8 cellular contexts compared by ENCODE assay signal in genomic region chr9:130825051-130825651, GRCh38. TPM values are rescaled to one million over a fixed set of nuclear protein-coding genes. Genes with fewer than 3 reads are reported as not detected.
DNase-seq lines count a peak whose midpoint lies in the region; ATAC-seq and TF ChIP-seq lines count a peak whose summit lies in the region.

No MANE protein-coding gene starts in this region.

- H3K4me1 ChIP-seq in HEK293 (ENCODE audit: control insufficient read depth, insufficient read depth, low read length) (no peaks in the 10 kb centered on the region), heart right ventricle (peaks cover 14 to 43% (median 31%) of the 10 kb centered on the region in 9 donors)

- POLR2A ChIA-PET in HEK293 (lab: Yijun Ruan, JAX), result interaction anchor here (0.7 to 2.2 kb wide), 3 partner anchors 9 to 110 kb away, joined by 3 to 17 read pairs (median 5); partner anchors contain the start of gene ABL1

- H3K27ac ChIP-seq in HEK293 (ENCODE audit: extremely low read depth, low read depth, low read length), result peak overlapping the region; percentile 42
- H3K27ac ChIP-seq in SK-N-MC, result peak overlapping the region; percentile 91
- H3K27ac ChIP-seq in heart right ventricle, result peak overlapping the region; percentile 1 to 84 (median 72)

- H3K4me3 ChIP-seq in HEK293 (ENCODE audit: low read depth, low read length), result no peak overlapping the region
- H3K4me3 ChIP-seq in SK-N-MC, result peak overlapping the region; percentile 62
- peak overlapping the region in 4 of 10 donors; percentile 4 to 19 (median 10) for H3K4me3 ChIP-seq in heart right ventricle
- no peak overlapping the region for H3K4me3 ChIP-seq in skeletal muscle cell (ENCODE audit: low read depth, low read length)

- no peaks in the 10 kb centered on the region for H3K9me3 ChIP-seq in HEK293 (ENCODE audit: control insufficient read depth, insufficient read depth, low read depth, low read length)
- H3K9me3 ChIP-seq in SK-N-MC (ENCODE audit: low read depth, low read length), result peaks cover 9% of the 10 kb centered on the region; the same call in 1 of the 2 replicates
- H3K9me3 ChIP-seq in heart right ventricle, result peaks cover 0 to 7% (median 0%) of the 10 kb centered on the region in 11 donors

- no peaks in the 10 kb centered on the region for H3K27me3 ChIP-seq in heart right ventricle

- no peaks in the 10 kb centered on the region for H3K36me3 ChIP-seq in HEK293 (ENCODE audit: control insufficient read depth in 2 of 2, insufficient read depth in 1 of 2, low read length in 2 of 2)
- 0 out of 2 replicates have a peak, but pooled peaks cover 3% of the 10 kb centered on the region for H3K36me3 ChIP-seq in SK-N-MC (ENCODE audit: insufficient read depth, low read length)
- no peaks in the 10 kb centered on the region for H3K36me3 ChIP-seq in heart right ventricle

- CTCF ChIA-PET in HEK293 (lab: Yijun Ruan, JAX), result interaction anchor here (0.6 to 2.4 kb wide), 10 partner anchors 19 to 354 kb away, joined by 3 to 18 read pairs (median 4); no protein-coding TSS in a partner anchor

- intact Hi-C loops in heart right ventricle (cut with DNase I), result loop anchor here in 1 of 10 donors (5.0 kb wide), 1 partner anchor 38 kb away; no protein-coding TSS in a partner anchor

- no peak for DNase-seq in SK-N-MC (ENCODE audit: low read depth, low spot score)
- peak in 1 of 2 donors; percentile 53 for DNase-seq in heart right ventricle
- DNase-seq in skeletal muscle cell (ENCODE audit: low read depth), result peak; percentile 73
- no peak for DNase-seq in cerebellar nuclear complex (lab: John Stamatoyannopoulos, UW)

- ATAC-seq in heart right ventricle (peak; percentile 65 to 92 (median 90)), HG02759 (IDR thresholded peaks at IDR 0.05; ENCODE audit: unreplicated experiment) (no peak), GM18909 (IDR thresholded peaks at IDR 0.05; ENCODE audit: poor library complexity, unreplicated experiment) (no peak), HG03520 (IDR thresholded peaks at IDR 0.05; ENCODE audit: unreplicated experiment) (no peak)

- peak overlapping the region; percentile 56 for H3K9ac ChIP-seq in SK-N-MC (ENCODE audit: insufficient read length)

- TF ChIP-seq CTCF in HEK293 (tag by site-specific recombination; IDR thresholded peaks at IDR 0.05), result no peak
- no peak for TF ChIP-seq CTCF in heart right ventricle (IDR thresholded peaks at IDR 0.05)

- 7 to 11% methylated on average over 1 of the region's 1 CpG for WGBS in heart right ventricle, 2 donors

TF ChIP-seq in HEK293, 187 proteins besides CTCF, POLR2A, EP300 and RAD21 (continues in another document):
- TF ChIP-seq ELK4 (IDR thresholded peaks at IDR 0.05; ENCODE audit: borderline replicate concordance, low read depth, low read length) (no peak), ZNF580 (tag by site-specific recombination; IDR thresholded peaks at IDR 0.05) (peak; percentile 94), ZNF561 (tag by site-specific recombination; IDR thresholded peaks at IDR 0.05; ENCODE audit: borderline replicate concordance) (peak; percentile 90), ZSCAN16 (tag by site-specific recombination; IDR thresholded peaks at IDR 0.05) (peak; percentile 96), ZEB2 (tag by site-specific recombination; IDR thresholded peaks at IDR 0.05) (peak; percentile 62; the same call in 1 of the 2 replicates), OSR2 (tag by site-specific recombination; IDR thresholded peaks at IDR 0.05) (peak; percentile 90), ZNF660 (tag by site-specific recombination; IDR thresholded peaks at IDR 0.05) (0 out of 2 replicates have a peak, but pooled peaks have one; percentile 18), ZBTB6 (tag by site-specific recombination; IDR thresholded peaks at IDR 0.05) (peak; percentile 36; the same call in 1 of the 2 replicates), ZBTB10 (tag by site-specific recombination; IDR thresholded peaks at IDR 0.05) (no peak), BCL11B (tag by site-specific recombination; IDR thresholded peaks at IDR 0.05; ENCODE audit: low read depth) (peak; percentile 65; the same call in 1 of the 2 replicates), SCRT1 (tag by site-specific recombination; IDR thresholded peaks at IDR 0.05; ENCODE audit: borderline replicate concordance) (0 out of 2 replicates have a peak, but pooled peaks have one; percentile 49), ZNF48 (tag by site-specific recombination; IDR thresholded peaks at IDR 0.05) (no peak), ZNF555 (tag by site-specific recombination; conservative IDR thresholded peaks at IDR 0.05) (no peak), ZNF341 (tag by site-specific recombination; IDR thresholded peaks at IDR 0.05; ENCODE audit: low read depth) (peak; percentile 99), KLF10 (tag by site-specific recombination; IDR thresholded peaks at IDR 0.05) (peak; percentile 67), ZNF513 (tag by site-specific recombination; IDR thresholded peaks at IDR 0.05) (0 out of 2 replicates have a peak, but pooled peaks have one; percentile 12), ZNF596 (tag by site-specific recombination; IDR thresholded peaks at IDR 0.05) (peak; percentile 85), GLIS1 (tag by site-specific recombination; IDR thresholded peaks at IDR 0.05) (peak; percentile 84), GLI2 (tag by site-specific recombination; IDR thresholded peaks at IDR 0.05; ENCODE audit: borderline replicate concordance, low read depth) (peak; percentile 49; the same call in 1 of the 2 replicates), ZBTB20 (tag by site-specific recombination; IDR thresholded peaks at IDR 0.05) (peak; percentile 59; the same call in 1 of the 2 replicates), ZNF792 (tag by site-specific recombination; IDR thresholded peaks at IDR 0.05) (no peak), ZNF747 (tag by site-specific recombination; IDR thresholded peaks at IDR 0.05) (no peak), ZNF248 (tag by site-specific recombination; IDR thresholded peaks at IDR 0.05) (no peak)

RNA-seq across cellular contexts. Expression of gene ABL1, which starts 9.9 kb away (rescaled TPM):
- 10 to 100 TPM; 27.1 to 48.8 (median 34.0) TPM for total RNA-seq in heart right ventricle
- 10 to 100 TPM; 16.2 TPM for polyA plus RNA-seq in heart right ventricle

Comparison
In these comparisons a context has a peak if more than half of its experiments do, and no peak if none do; other contexts are left out.
1. ATAC-seq: peak in heart right ventricle (8 of 8); none in HG02759 (single experiment), GM18909 (single experiment) and HG03520 (single experiment).
2. Peak in every context shown above with its lines, with median percentiles within 50 percentile points of each other: H3K27ac ChIP-seq.